In genomic region chr11:82009133-82009532, GRCh38 we compare ENCODE assay signal across 8 cellular contexts.
"Had no signal": no experiment of that assay in that cellular context is flagged by ENCODE, and none has a peak within 500 bp of the region (broad histone marks: within the 10 kb centered on the region; RNA-seq: fewer than 3 reads in every experiment).

No MANE protein-coding gene starts in this region.

- H3K4me3 ChIP-seq: GM12878 had no signal

- FAIRE-seq: G401.6, GM12878, GM12891, GM12892, GM18507, GM19239 had no signal

- ATAC-seq: GM12878 had no signal

- DNase-seq: GDM1, GF-D8 had no signal
